In the genomic region with DNA sequence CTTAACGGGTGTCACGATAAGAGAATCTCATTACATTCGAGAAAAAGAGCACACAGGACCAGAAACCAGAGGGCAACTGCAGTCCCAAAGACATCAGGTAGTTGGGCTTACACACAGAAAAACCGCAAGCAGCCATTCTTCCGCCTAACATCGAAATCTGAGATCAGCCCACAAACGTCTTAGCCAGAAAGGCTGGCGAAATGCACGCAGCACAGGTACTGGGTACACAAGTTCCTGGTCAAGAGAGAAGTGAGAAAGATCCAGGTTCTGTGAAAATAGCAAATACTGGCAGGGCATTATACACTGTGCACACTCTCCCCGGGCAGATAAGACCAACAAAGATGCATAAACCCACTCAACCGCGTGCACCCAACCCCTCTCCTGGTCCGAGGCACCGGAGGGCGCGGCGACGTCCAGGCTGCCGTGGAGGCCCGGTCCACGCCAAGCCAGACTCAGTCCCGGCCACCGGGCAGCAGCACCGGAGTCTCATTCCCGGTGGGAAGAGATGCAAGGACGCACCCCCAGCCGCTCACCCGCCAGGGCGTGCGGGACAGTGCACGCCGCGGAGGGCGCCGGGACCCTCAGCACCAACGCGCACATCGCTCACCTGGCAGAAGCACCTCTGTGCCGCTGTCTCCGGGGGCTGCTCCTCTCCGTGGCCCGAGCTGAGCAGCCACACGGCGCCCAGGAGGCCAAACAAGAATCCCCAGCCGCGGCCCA, we compare ENCODE assay signal across 1 cellular context.
TF ChIP-seq lines count a peak whose summit lies in the region.

No MANE protein-coding gene starts in this region.

TF ChIP-seq in HEK293, 187 proteins besides CTCF, POLR2A, EP300 and RAD21 (continued from another document):
- TF ChIP-seq, protein P1, sequence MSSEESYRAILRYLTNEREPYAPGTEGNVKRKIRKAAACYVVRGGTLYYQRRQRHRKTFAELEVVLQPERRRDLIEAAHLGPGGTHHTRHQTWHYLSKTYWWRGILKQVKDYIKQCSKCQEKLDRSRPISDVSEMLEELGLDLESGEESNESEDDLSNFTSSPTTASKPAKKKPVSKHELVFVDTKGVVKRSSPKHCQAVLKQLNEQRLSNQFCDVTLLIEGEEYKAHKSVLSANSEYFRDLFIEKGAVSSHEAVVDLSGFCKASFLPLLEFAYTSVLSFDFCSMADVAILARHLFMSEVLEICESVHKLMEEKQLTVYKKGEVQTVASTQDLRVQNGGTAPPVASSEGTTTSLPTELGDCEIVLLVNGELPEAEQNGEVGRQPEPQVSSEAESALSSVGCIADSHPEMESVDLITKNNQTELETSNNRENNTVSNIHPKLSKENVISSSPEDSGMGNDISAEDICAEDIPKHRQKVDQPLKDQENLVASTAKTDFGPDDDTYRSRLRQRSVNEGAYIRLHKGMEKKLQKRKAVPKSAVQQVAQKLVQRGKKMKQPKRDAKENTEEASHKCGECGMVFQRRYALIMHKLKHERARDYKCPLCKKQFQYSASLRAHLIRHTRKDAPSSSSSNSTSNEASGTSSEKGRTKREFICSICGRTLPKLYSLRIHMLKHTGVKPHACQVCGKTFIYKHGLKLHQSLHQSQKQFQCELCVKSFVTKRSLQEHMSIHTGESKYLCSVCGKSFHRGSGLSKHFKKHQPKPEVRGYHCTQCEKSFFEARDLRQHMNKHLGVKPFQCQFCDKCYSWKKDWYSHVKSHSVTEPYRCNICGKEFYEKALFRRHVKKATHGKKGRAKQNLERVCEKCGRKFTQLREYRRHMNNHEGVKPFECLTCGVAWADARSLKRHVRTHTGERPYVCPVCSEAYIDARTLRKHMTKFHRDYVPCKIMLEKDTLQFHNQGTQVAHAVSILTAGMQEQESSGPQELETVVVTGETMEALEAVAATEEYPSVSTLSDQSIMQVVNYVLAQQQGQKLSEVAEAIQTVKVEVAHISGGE (tag by site-specific recombination; conservative IDR thresholded peaks at IDR 0.05; ENCODE audit: low read depth) = peak; percentile 78
- TF ChIP-seq ZNF184 (tag by site-specific recombination; IDR thresholded peaks at IDR 0.05) = no peak
- 0 out of 2 replicates have a peak, but pooled peaks have one; percentile 23 for TF ChIP-seq BCL11B (tag by site-specific recombination; IDR thresholded peaks at IDR 0.05; ENCODE audit: low read depth)
- peak; percentile 74 for TF ChIP-seq ZBTB17 (tag by site-specific recombination; IDR thresholded peaks at IDR 0.05)
- no peak for TF ChIP-seq TCF7L2 (IDR thresholded peaks at IDR 0.05; ENCODE audit: borderline replicate concordance, low read depth, low read length)
- peak; percentile 28 for TF ChIP-seq PRDM10 (tag by site-specific recombination; IDR thresholded peaks at IDR 0.05)
- TF ChIP-seq ZNF416 (tag by site-specific recombination; IDR thresholded peaks at IDR 0.05) = no peak
- no peak for TF ChIP-seq ZNF791 (tag by site-specific recombination; IDR thresholded peaks at IDR 0.05)
- peak; percentile 34; the same call in 1 of the 2 replicates for TF ChIP-seq PATZ1 (tag by site-specific recombination; IDR thresholded peaks at IDR 0.05)
- 0 out of 2 replicates have a peak, but pooled peaks have one; percentile 13 for TF ChIP-seq KLF9 (tag by site-specific recombination; IDR thresholded peaks at IDR 0.05; ENCODE audit: low read depth)
- TF ChIP-seq IKZF3 (tag by site-specific recombination; IDR thresholded peaks at IDR 0.05) = no peak
- no peak for TF ChIP-seq MEIS1 (CRISPR knock-in tag; IDR thresholded peaks at IDR 0.05; ENCODE audit: borderline replicate concordance)
- peak; percentile 61 for TF ChIP-seq GLIS2 (tag by site-specific recombination; IDR thresholded peaks at IDR 0.05)
- TF ChIP-seq ZNF335 (tag by site-specific recombination; conservative IDR thresholded peaks at IDR 0.05) = peak; percentile 60
- TF ChIP-seq ZNF350 (tag by site-specific recombination; IDR thresholded peaks at IDR 0.05) = no peak
- no peak for TF ChIP-seq ZNF362 (tag by site-specific recombination; IDR thresholded peaks at IDR 0.05)
- TF ChIP-seq, protein P2, sequence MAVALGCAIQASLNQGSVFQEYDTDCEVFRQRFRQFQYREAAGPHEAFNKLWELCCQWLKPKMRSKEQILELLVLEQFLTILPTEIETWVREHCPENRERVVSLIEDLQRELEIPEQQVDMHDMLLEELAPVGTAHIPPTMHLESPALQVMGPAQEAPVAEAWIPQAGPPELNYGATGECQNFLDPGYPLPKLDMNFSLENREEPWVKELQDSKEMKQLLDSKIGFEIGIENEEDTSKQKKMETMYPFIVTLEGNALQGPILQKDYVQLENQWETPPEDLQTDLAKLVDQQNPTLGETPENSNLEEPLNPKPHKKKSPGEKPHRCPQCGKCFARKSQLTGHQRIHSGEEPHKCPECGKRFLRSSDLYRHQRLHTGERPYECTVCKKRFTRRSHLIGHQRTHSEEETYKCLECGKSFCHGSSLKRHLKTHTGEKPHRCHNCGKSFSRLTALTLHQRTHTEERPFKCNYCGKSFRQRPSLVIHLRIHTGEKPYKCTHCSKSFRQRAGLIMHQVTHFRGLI (tag by site-specific recombination; IDR thresholded peaks at IDR 0.05) = peak; percentile 88
- no peak for TF ChIP-seq ZNF529 (tag by site-specific recombination; IDR thresholded peaks at IDR 0.05; ENCODE audit: insufficient replicate concordance)
- peak; percentile 48 for TF ChIP-seq ZEB2 (tag by site-specific recombination; IDR thresholded peaks at IDR 0.05)
